19 cellular contexts compared by ENCODE assay signal in genomic region chr9:80893190-80893589, GRCh38.
DNase-seq lines count a peak whose midpoint lies in the region; ATAC-seq, FAIRE-seq and TF ChIP-seq lines count a peak whose summit lies in the region.
"Had no signal": no experiment of that assay in that cellular context is flagged by ENCODE, and none has a peak within 500 bp of the region (broad histone marks: within the 10 kb centered on the region; RNA-seq: fewer than 3 reads in every experiment).

No MANE protein-coding gene starts in this region.

- H3K9me3 ChIP-seq in A549 (peaks cover 6% of the 10 kb centered on the region; the same call in 2 of the 3 replicates), IMR-90 (ENCODE audit: control insufficient read depth, insufficient read depth, low read length) (no peaks in the 10 kb centered on the region), H1 (ENCODE audit: insufficient read depth in 2 of 2, low read depth in 1 of 2, low read length in 1 of 2) (no peaks in the 10 kb centered on the region)
- H3K9me3 ChIP-seq: Caco-2 had no signal

- no peaks in the 10 kb centered on the region for H3K79me2 ChIP-seq in H1 (ENCODE audit: control insufficient read depth in 1 of 2, insufficient read depth in 2 of 2, low read length in 2 of 2)

- H3K79me1 ChIP-seq in IMR-90 (ENCODE audit: low read depth in 1 of 2, low read length in 2 of 2), result no peaks in the 10 kb centered on the region
- no peaks in the 10 kb centered on the region for H3K79me1 ChIP-seq in H1 (ENCODE audit: low read depth, low read length)

- WGBS in A549 (ENCODE audit: missing lambda C conversion rate), result 64% methylated on average over 2 of the region's 2 CpGs
- no CpG with 5 or more reads among the region's 2 CpGs for WGBS in IMR-90 (ENCODE audit: extremely low coverage in 2 of 2, insufficient read length in 1 of 2), 2 experiments
- 93% methylated on average over 2 of the region's 2 CpGs; no CpG with 5 or more reads in 1 of the 2 experiments for WGBS in H1 (ENCODE audit: extremely low coverage in 1 of 2, insufficient coverage in 1 of 2, insufficient read length in 1 of 2, insufficient replicate concordance in 2 of 2, low coverage in 1 of 2, low lambda C conversion rate in 2 of 2, missing lambda C conversion rate in 1 of 2), 2 experiments

- H2BK12ac ChIP-seq in H1 (ENCODE audit: low read depth, low read length), result no peak overlapping the region

- intact Hi-C loops in IMR-90 (cut with micrococcal nuclease), result no loop called here

- H3K18ac ChIP-seq in IMR-90 (ENCODE audit: low read depth, low read length) (no peak overlapping the region), H1 (ENCODE audit: extremely low read depth, low read length) (no peak overlapping the region)

- H3K36me3 ChIP-seq in IMR-90 (ENCODE audit: control insufficient read depth, insufficient read depth, low read length) (no peaks in the 10 kb centered on the region), H1 (ENCODE audit: control insufficient read depth in 2 of 4, insufficient read depth in 4 of 4, low read length in 3 of 4) (no peaks in the 10 kb centered on the region)
- H3K36me3 ChIP-seq: BLaER1 treated with 17β-estradiol and CSF1 and Interleukin-3, amounts not matched to agents 10 nM and 100 nM had no signal

- no peak overlapping the region for H2AFZ ChIP-seq in IMR-90 (replicated peaks; ENCODE audit: low read length, poor library complexity)
- no peak overlapping the region for H2AFZ ChIP-seq in H1 (ENCODE audit: low read length)

- no peaks in the 10 kb centered on the region for H3K4me1 ChIP-seq in A549
- H3K4me1 ChIP-seq in IMR-90 (ENCODE audit: control insufficient read depth, insufficient read depth, low read length), result no peaks in the 10 kb centered on the region
- H3K4me1 ChIP-seq in H1 (replicated peaks in 1 of 4; ENCODE audit: control insufficient read depth in 3 of 4, insufficient read depth in 4 of 4, low read length in 3 of 4), result no peaks in the 10 kb centered on the region
- H3K4me1 ChIP-seq in foreskin keratinocyte, result no peaks in the 10 kb centered on the region
- H3K4me1 ChIP-seq: BLaER1 treated with 17β-estradiol and CSF1 and Interleukin-3, amounts not matched to agents 10 nM and 100 nM; Caco-2 had no signal

- no peak overlapping the region for H3K4me3 ChIP-seq in A549
- no peak overlapping the region for H3K4me3 ChIP-seq in IMR-90 (ENCODE audit: insufficient read depth, low read depth, low read length)
- no peak overlapping the region for H3K4me3 ChIP-seq in H1 (ENCODE audit: extremely low read depth in 1 of 4, insufficient read depth in 2 of 4, low read depth in 3 of 4, low read length in 4 of 4)
- H3K4me3 ChIP-seq: BLaER1 treated with 17β-estradiol and CSF1 and Interleukin-3, amounts not matched to agents 10 nM and 100 nM had no signal

- no peaks in the 10 kb centered on the region for H3K23me2 ChIP-seq in H1 (ENCODE audit: low read depth, low read length)

- no peak overlapping the region for H2AK5ac ChIP-seq in IMR-90 (ENCODE audit: low read depth, low read length)
- H2AK5ac ChIP-seq in H1 (ENCODE audit: low read depth, low read length), result no peak overlapping the region

- H3K9ac ChIP-seq in IMR-90 (ENCODE audit: low read depth, low read length) (no peak overlapping the region), H1 (replicated peaks in 1 of 4; ENCODE audit: extremely low read depth in 1 of 4, low read depth in 3 of 4, low read length in 3 of 4) (no peak overlapping the region)
- H3K9ac ChIP-seq: BLaER1 treated with 17β-estradiol and CSF1 and Interleukin-3, amounts not matched to agents 10 nM and 100 nM had no signal

- H2BK15ac ChIP-seq in IMR-90 (ENCODE audit: low read depth, low read length), result no peak overlapping the region
- no peak overlapping the region for H2BK15ac ChIP-seq in H1 (ENCODE audit: low read length)

- H3K56ac ChIP-seq in IMR-90 (ENCODE audit: extremely low read depth, insufficient read depth, low read length) (no peak overlapping the region), H1 (replicated peaks; ENCODE audit: insufficient read length, low read depth, low read length) (no peak overlapping the region)

- BruUV-seq in IMR-90 (replicated peaks; lab: Mats Ljungman, UMichigan), result no TSS peak

- TF ChIP-seq POLR2A in A549 (IDR thresholded peaks at IDR 0.05; ENCODE audit: low read length) (no peak), IMR-90 (IDR thresholded peaks at IDR 0.05; ENCODE audit: low read depth, low read length) (no peak), H1 (IDR thresholded peaks at IDR 0.05; ENCODE audit: control extremely low read depth in 1 of 2, low read depth in 2 of 2, low read length in 2 of 2) (no peak)

- H2BK20ac ChIP-seq in IMR-90 (ENCODE audit: low read depth, low read length) (no peak overlapping the region), H1 (ENCODE audit: low read length) (no peak overlapping the region)

- TF ChIP-seq RAD21 in A549 (conservative IDR thresholded peaks at IDR 0.05 in 1 of 2, IDR thresholded peaks at IDR 0.05 in 1 of 2) (no peak), IMR-90 (IDR thresholded peaks at IDR 0.05; ENCODE audit: low read length) (no peak), H1 (IDR thresholded peaks at IDR 0.05 in 1 of 2, conservative IDR thresholded peaks at IDR 0.05 in 1 of 2; ENCODE audit: low read depth in 2 of 2, low read length in 2 of 2) (no peak)

- H3K27ac ChIP-seq in A549, result no peak overlapping the region
- H3K27ac ChIP-seq in IMR-90 (ENCODE audit: insufficient read depth, low read length), result no peak overlapping the region
- no peak overlapping the region for H3K27ac ChIP-seq in H1 (ENCODE audit: low read depth, low read length)
- H3K27ac ChIP-seq in foreskin keratinocyte, result no peak overlapping the region
- H3K27ac ChIP-seq: BLaER1 treated with 17β-estradiol and CSF1 and Interleukin-3, amounts not matched to agents 10 nM and 100 nM; C4-2B had no signal

- H2BK5ac ChIP-seq in IMR-90 (ENCODE audit: low read depth, low read length, poor library complexity, severe bottlenecking), result no peak overlapping the region
- no peak overlapping the region for H2BK5ac ChIP-seq in H1 (ENCODE audit: low read depth, low read length)

- no peak overlapping the region for H2AK9ac ChIP-seq in IMR-90 (replicated peaks; ENCODE audit: low read depth, low read length, poor library complexity)

- H3K4ac ChIP-seq in IMR-90 (ENCODE audit: low read depth, low read length) (no peak overlapping the region), H1 (replicated peaks; ENCODE audit: insufficient read length, low read depth, low read length) (no peak overlapping the region)

- POLR2A ChIA-PET in A549 (lab: Yijun Ruan, JAX), result no interaction called here
- POLR2A ChIA-PET in IMR-90 (lab: Charles Lee; ENCODE audit: unreplicated experiment), result no interaction called here
- POLR2A ChIA-PET in H1 (lab: Charles Lee; ENCODE audit: partially characterized antibody), result no interaction called here

- ATAC-seq in A549, result no peak
- peak; percentile 29 for ATAC-seq in IMR-90 (ENCODE audit: low read depth)
- ATAC-seq in HG02884 (IDR thresholded peaks at IDR 0.05; ENCODE audit: unreplicated experiment), result no peak
- ATAC-seq in foreskin keratinocyte, result no peak
- ATAC-seq: CD8-positive, alpha-beta T cell had no signal

- dilution Hi-C loops in IMR-90 (cut with HindIII; ENCODE audit: low sequenced_read_pairs, unreplicated experiment), result no loop called here

- FAIRE-seq in A549 (lab: Jason Lieb, UNC), result no peak
- FAIRE-seq in H1 (lab: Jason Lieb, UNC), result no peak
- FAIRE-seq: D721Med, G401.6, GM12891, GM19239 had no signal

- no peak overlapping the region for H3K14ac ChIP-seq in IMR-90 (replicated peaks; ENCODE audit: low read depth, low read length)
- H3K14ac ChIP-seq in H1 (ENCODE audit: insufficient read length), result no peak overlapping the region

- H4K20me1 ChIP-seq in IMR-90 (ENCODE audit: insufficient read depth, low read length) (no peaks in the 10 kb centered on the region), H1 (replicated peaks in 1 of 2; ENCODE audit: control insufficient read depth in 1 of 2, insufficient read depth in 2 of 2, low read length in 2 of 2) (no peaks in the 10 kb centered on the region)
- H4K20me1 ChIP-seq: BLaER1 treated with 17β-estradiol and CSF1 and Interleukin-3, amounts not matched to agents 10 nM and 100 nM had no signal

- no peak overlapping the region for H4K8ac ChIP-seq in IMR-90 (ENCODE audit: low read depth in 2 of 2, low read length in 2 of 2)
- no peak overlapping the region for H4K8ac ChIP-seq in H1 (ENCODE audit: extremely low read depth, insufficient read depth, low read length)

- DNase-seq in A549 (ENCODE audit: low read depth in 1 of 2, low spot score in 1 of 2), result no peak
- no peak for DNase-seq in IMR-90
- DNase-seq in H1 (ENCODE audit: low read depth in 1 of 2, low spot score in 2 of 2), result no peak
- no peak for DNase-seq in foreskin keratinocyte
- DNase-seq: 8988T; AML-193; Caco-2; Calu3; CD4-positive, alpha-beta T cell; CD8-positive, alpha-beta T cell; DMS79 treated with DMSO at 0.1 percent for 48 hours; GF-D8 had no signal

- H4K5ac ChIP-seq in IMR-90 (ENCODE audit: low read depth, low read length) (no peak overlapping the region), H1 (ENCODE audit: insufficient read length, low read depth, low read length) (no peak overlapping the region)

- H3K4me2 ChIP-seq in A549, result no peak overlapping the region
- no peak overlapping the region for H3K4me2 ChIP-seq in IMR-90 (ENCODE audit: low read depth, low read length)
- no peak overlapping the region for H3K4me2 ChIP-seq in H1 (ENCODE audit: insufficient read depth in 1 of 2, low read depth in 2 of 2, low read length in 2 of 2)
- H3K4me2 ChIP-seq: BLaER1 treated with 17β-estradiol and CSF1 and Interleukin-3, amounts not matched to agents 10 nM and 100 nM had no signal

- TF ChIP-seq CTCF in A549 (IDR thresholded peaks at IDR 0.05) (no peak), IMR-90 (conservative IDR thresholded peaks at IDR 0.05; ENCODE audit: low read depth, low read length) (no peak), H1 (IDR thresholded peaks at IDR 0.05; ENCODE audit: control extremely low read depth in 1 of 3, insufficient read depth in 1 of 3, low read depth in 1 of 3, low read length in 3 of 3) (no peak), foreskin keratinocyte (conservative IDR thresholded peaks at IDR 0.05) (no peak)

- H4K91ac ChIP-seq in IMR-90 (ENCODE audit: insufficient read depth, low read depth, low read length) (no peak overlapping the region), H1 (replicated peaks; ENCODE audit: insufficient read length, low read length) (no peak overlapping the region)

- H3K9me1 ChIP-seq in IMR-90 (ENCODE audit: insufficient read depth, low read length), result no peaks in the 10 kb centered on the region

- H3K27me3 ChIP-seq in IMR-90 (ENCODE audit: control insufficient read depth, insufficient read depth, low read length) (no peaks in the 10 kb centered on the region), H1 (replicated peaks in 1 of 4; ENCODE audit: control insufficient read depth in 3 of 4, extremely low read depth in 1 of 4, insufficient read depth in 3 of 4, low read length in 3 of 4) (no peaks in the 10 kb centered on the region), foreskin keratinocyte (no peaks in the 10 kb centered on the region)
- H3K27me3 ChIP-seq: BLaER1 treated with 17β-estradiol and CSF1 and Interleukin-3, amounts not matched to agents 10 nM and 100 nM had no signal

- H2BK120ac ChIP-seq in IMR-90 (ENCODE audit: low read depth, low read length) (no peak overlapping the region), H1 (replicated peaks; ENCODE audit: low read depth, low read length) (no peak overlapping the region)

- CTCF ChIA-PET in A549 (lab: Yijun Ruan, JAX), result interaction anchor here (0.5 kb wide), 1 partner anchor 507 kb away, joined by 3 read pairs; no protein-coding TSS in a partner anchor
- CTCF ChIA-PET in IMR-90 (lab: Yijun Ruan, JAX), result no interaction called here
- CTCF ChIA-PET in H1 (lab: Charles Lee; ENCODE audit: partially characterized antibody), result no interaction called here

- in situ Hi-C loops in IMR-90 (cut with MboI; ENCODE audit: low sequenced_read_pairs), result no loop called here

- H3K23ac ChIP-seq in IMR-90 (ENCODE audit: low read depth, low read length), result no peak overlapping the region
- H3K23ac ChIP-seq in H1 (ENCODE audit: insufficient read length), result no peak overlapping the region

- TF ChIP-seq EP300 in A549 (IDR thresholded peaks at IDR 0.05) (no peak), H1 (IDR thresholded peaks at IDR 0.05; ENCODE audit: borderline replicate concordance in 1 of 2, low read depth in 2 of 2, low read length in 2 of 2) (no peak)

Comparison
In these comparisons a context has a peak if more than half of its experiments do, and no peak if none do; other contexts are left out.
1. Of the 18 proteins assayed by ChIP-seq in both H1 and A549: peak only in H1: none; only in A549: none; in both: MAFK; in neither: 17.